ENCODE assay signal across 1 cellular context in the genomic region with DNA sequence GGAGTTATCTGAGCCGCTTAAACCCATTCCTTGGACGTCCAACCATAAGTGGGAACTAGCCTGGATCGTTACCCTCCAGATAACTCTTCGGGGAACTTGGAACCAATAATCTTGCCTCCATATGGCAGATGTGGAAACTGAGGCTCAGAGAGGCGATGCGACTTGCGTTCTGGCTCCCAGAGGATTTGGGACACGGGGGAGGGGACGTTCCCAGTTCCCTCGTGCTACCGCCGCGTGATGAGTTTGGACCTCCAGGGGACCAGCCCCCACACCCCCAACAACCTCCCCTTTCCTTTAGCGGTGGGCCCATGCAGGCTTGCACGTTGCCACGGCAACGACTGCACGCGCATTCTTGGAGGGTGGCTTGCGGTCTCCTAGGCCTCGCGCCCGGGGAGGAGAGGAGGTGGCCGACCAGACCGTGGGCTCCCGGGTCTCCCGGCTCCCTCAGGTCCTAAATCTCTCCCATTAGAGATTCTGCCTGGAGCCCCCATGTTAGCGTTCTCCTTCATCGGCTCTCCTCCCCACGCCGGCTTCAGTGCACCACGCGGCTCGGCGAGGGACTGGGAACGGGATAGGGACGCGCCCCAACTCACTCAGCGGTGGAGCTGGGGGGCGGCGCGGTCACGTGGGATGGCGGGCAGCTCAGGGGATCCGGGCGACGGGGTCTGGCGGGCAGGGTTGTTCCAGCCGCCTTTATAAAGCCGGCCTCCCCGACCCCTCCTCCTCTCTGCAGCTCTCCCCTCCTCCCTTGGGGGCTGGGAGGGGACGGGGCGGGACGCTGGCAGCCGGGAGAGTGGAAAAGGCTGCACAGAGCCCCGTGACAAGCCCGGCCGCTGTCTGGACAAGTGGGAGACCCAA.
A peak's percentile ranks its signal among the peaks of the same experiment; 100 is the strongest.
TF ChIP-seq lines count a peak whose summit lies in the region.

A gene with protein sequence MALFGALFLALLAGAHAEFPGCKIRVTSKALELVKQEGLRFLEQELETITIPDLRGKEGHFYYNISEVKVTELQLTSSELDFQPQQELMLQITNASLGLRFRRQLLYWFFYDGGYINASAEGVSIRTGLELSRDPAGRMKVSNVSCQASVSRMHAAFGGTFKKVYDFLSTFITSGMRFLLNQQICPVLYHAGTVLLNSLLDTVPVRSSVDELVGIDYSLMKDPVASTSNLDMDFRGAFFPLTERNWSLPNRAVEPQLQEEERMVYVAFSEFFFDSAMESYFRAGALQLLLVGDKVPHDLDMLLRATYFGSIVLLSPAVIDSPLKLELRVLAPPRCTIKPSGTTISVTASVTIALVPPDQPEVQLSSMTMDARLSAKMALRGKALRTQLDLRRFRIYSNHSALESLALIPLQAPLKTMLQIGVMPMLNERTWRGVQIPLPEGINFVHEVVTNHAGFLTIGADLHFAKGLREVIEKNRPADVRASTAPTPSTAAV (minus strand): TSS at position 670 of the 858 bp plus-strand sequence. CDS start 703 bp downstream, outside the sequence.

TF ChIP-seq in IMR-90, 13 proteins besides CTCF, POLR2A, EP300 and RAD21:
- TF ChIP-seq MXI1 (IDR thresholded peaks at IDR 0.05; ENCODE audit: borderline replicate concordance, low read depth, low read length) (peak; percentile 45; the same call in 1 of the 2 replicates), CHD1 (IDR thresholded peaks at IDR 0.05; ENCODE audit: low read depth, low read length) (no peak), MAZ (IDR thresholded peaks at IDR 0.05; ENCODE audit: borderline replicate concordance, low read depth, low read length) (peak; percentile 52; the same call in 1 of the 2 replicates), NFE2L2 (IDR thresholded peaks at IDR 0.05; ENCODE audit: low read depth, low read length) (no peak), MAFK (IDR thresholded peaks at IDR 0.05; ENCODE audit: low read depth, low read length) (no peak), USF2 (IDR thresholded peaks at IDR 0.05; ENCODE audit: low read depth, low read length) (peak; percentile 69)
